20 cellular contexts compared by ENCODE assay signal in genomic region chr3:64191822-64192221, GRCh38. TPM values are rescaled to one million over a fixed set of nuclear protein-coding genes. Genes with fewer than 3 reads are reported as not detected.
"Had no signal": no experiment of that assay in that cellular context is flagged by ENCODE, and none has a peak within 500 bp of the region (broad histone marks: within the 10 kb centered on the region; RNA-seq: fewer than 3 reads in every experiment).

No MANE protein-coding gene starts in this region.

- H3K9me3 ChIP-seq: adrenal gland, lower lobe of right lung, ovary, sigmoid colon, stomach, thoracic aorta had no signal

- ATAC-seq: activated T-cell treated with anti-CD3 and anti-CD28 coated beads, Interleukin-2, amount 50 U/mL, for 4 hours; lower lobe of right lung; WTC11 had no signal

- H3K27me3 ChIP-seq: adrenal gland, ovary, sigmoid colon, stomach had no signal

- H3K4me3 ChIP-seq: adrenal gland, lower lobe of right lung, ovary, sigmoid colon, stomach, thoracic aorta had no signal

- H3K36me3 ChIP-seq: adrenal gland, lower lobe of right lung, ovary, thoracic aorta had no signal

- DNase-seq: activated CD4-positive, alpha-beta memory T cell treated with anti-CD3 and anti-CD28 coated beads, Interleukin-2, amount 10 ng/mL, durations not matched to agents 7 days and 5 days; activated CD4-positive, alpha-beta T cell treated with anti-CD3 and anti-CD28 coated beads for 4 hours; activated effector memory CD4-positive, alpha-beta T cell treated with Interleukin-2 at 50 U/mL for 16 hours; activated naive CD4-positive, alpha-beta T cell treated with anti-CD3 and anti-CD28 coated beads, Interleukin-2, amount 50 U/mL, for 16 hours; activated T-cell treated with anti-CD3 and anti-CD28 coated beads, Interleukin-2, amount 50 U/mL, for 4 hours; adrenal gland; caudate nucleus; foreskin melanocyte; head of caudate nucleus; left cardiac atrium; lower lobe of right lung; midbrain; ovary; sigmoid colon; stimulated activated CD4-positive, alpha-beta T cell treated with anti-CD3 and anti-CD28 coated beads, Interleukin-12 subunit alpha, Interleukin-12 subunit beta, amount 100 ng/mL, for 4 hours; stimulated activated CD4-positive, alpha-beta T cell treated with anti-CD3 and anti-CD28 coated beads, Interleukin-2, amount 100 ng/mL, for 24 hours; stomach; T-helper 2 cell had no signal

- H3K27ac ChIP-seq: adrenal gland, lower lobe of right lung, ovary, thoracic aorta had no signal

RNA-seq across cellular contexts. Expression of gene PRICKLE2, which starts 33.4 kb away (rescaled TPM):
- total RNA-seq: activated CD4-positive, alpha-beta memory T cell treated with anti-CD3 and anti-CD28 coated beads, Interleukin-2, amount 10 ng/mL, durations not matched to agents 7 days and 5 days; activated T-cell treated with anti-CD3 and anti-CD28 coated beads, Interleukin-2, amount 50 U/mL, for 4 hours had no signal
